32 cellular contexts compared by ENCODE assay signal in the genomic region with DNA sequence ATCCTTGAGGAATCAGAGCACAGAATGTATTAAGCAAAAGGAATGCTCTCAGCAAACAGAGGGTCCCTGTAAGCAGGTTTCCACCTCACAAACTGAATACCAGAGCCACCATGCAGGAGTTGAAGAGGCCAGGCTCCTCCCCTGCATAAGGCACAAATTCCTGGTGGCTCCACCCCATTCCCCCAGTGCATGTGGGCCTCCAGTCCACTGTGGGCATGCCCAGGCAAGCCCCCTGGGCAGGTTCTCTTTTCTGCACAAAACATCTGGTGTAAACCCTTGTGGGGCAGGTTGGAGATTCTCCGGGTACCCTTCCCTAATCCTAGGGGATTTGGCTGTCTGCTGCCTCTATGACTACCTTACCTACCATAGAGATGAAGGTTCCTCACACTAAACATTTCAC.
DNase-seq lines count a peak whose midpoint lies in the region; FAIRE-seq and TF ChIP-seq lines count a peak whose summit lies in the region.
"Had no signal": no experiment of that assay in that cellular context is flagged by ENCODE, and none has a peak within 500 bp of the region (broad histone marks: within the 10 kb centered on the region; RNA-seq: fewer than 3 reads in every experiment).

No MANE protein-coding gene starts in this region.

- no peaks in the 10 kb centered on the region for H3K27me3 ChIP-seq in Caco-2 (replicated peaks; ENCODE audit: control insufficient read depth, insufficient read depth, low read length)
- no peaks in the 10 kb centered on the region for H3K27me3 ChIP-seq in H9 (ENCODE audit: insufficient read depth, low read length)
- H3K27me3 ChIP-seq in mammary epithelial cell (ENCODE audit: insufficient read depth, low read length): no peaks in the 10 kb centered on the region
- H3K27me3 ChIP-seq in keratinocyte (ENCODE audit: control insufficient read depth, extremely low read depth, insufficient read depth, low read length): no peaks in the 10 kb centered on the region
- H3K27me3 ChIP-seq: pancreas, right atrium auricular region, spleen had no signal

- POLR2A ChIA-PET in Caco-2 (lab: Charles Lee): no interaction called here

- H2BK15ac ChIP-seq in H9 (ENCODE audit: low read depth, low read length): no peak overlapping the region

- no peak overlapping the region for H2AK5ac ChIP-seq in H9 (ENCODE audit: insufficient read length, low read length)

- H3K4me1 ChIP-seq in Caco-2 (peaks cover 75% of the 10 kb centered on the region), H9 (ENCODE audit: insufficient read depth, low read length) (no peaks in the 10 kb centered on the region), mammary epithelial cell (ENCODE audit: insufficient read depth, low read length) (peaks cover 18% of the 10 kb centered on the region), keratinocyte (ENCODE audit: control insufficient read depth, extremely low read depth, insufficient read depth, low read length) (peaks cover 13% of the 10 kb centered on the region)
- H3K4me1 ChIP-seq: right atrium auricular region, spleen had no signal

- no peaks in the 10 kb centered on the region for H3K9me1 ChIP-seq in keratinocyte (ENCODE audit: control insufficient read depth, extremely low read depth, insufficient read depth, low read length)

- CTCF ChIA-PET in Caco-2 (lab: Charles Lee): no interaction called here
- CTCF ChIA-PET in mammary epithelial cell (lab: Charles Lee; ENCODE audit: low non-redundant PET): interaction anchor here (0.7 kb wide), 1 partner anchor 575 kb away, joined by 6 read pairs; no protein-coding TSS in a partner anchor

- no CpG with 5 or more reads among the region's 1 CpG for WGBS in H9 (ENCODE audit: extremely low coverage, insufficient read length, low lambda C conversion rate)
- 100% methylated on average over 1 of the region's 1 CpG for WGBS in mammary epithelial cell (ENCODE audit: low coverage, missing lambda C conversion rate)

- H4K20me1 ChIP-seq in H9 (ENCODE audit: control insufficient read depth, insufficient read depth, insufficient read length) (no peaks in the 10 kb centered on the region), mammary epithelial cell (ENCODE audit: insufficient read depth, low read length) (no peaks in the 10 kb centered on the region), keratinocyte (ENCODE audit: control insufficient read depth, extremely low read depth, insufficient read depth, low read length) (no peaks in the 10 kb centered on the region)

- H3K14ac ChIP-seq in H9 (ENCODE audit: insufficient read depth, low read length): no peak overlapping the region

- H3K4me3 ChIP-seq in Caco-2 (ENCODE audit: low read depth, low read length) (no peak overlapping the region), mammary epithelial cell (replicated peaks in 1 of 3; ENCODE audit: insufficient read depth in 1 of 3, low read depth in 2 of 3, low read length in 3 of 3) (no peak overlapping the region), keratinocyte (ENCODE audit: control insufficient read depth in 2 of 3, extremely low read depth in 1 of 3, insufficient read depth in 2 of 3, low read depth in 1 of 3, low read length in 3 of 3) (no peak overlapping the region)
- H3K4me3 ChIP-seq: GM23248, lung, pancreas, right atrium auricular region, SK-N-MC, spleen had no signal

- intact Hi-C loops in Caco-2 (cut with micrococcal nuclease; ENCODE audit: unreplicated experiment) (no loop called here), mammary epithelial cell (cut with micrococcal nuclease) (no loop called here)

- H3K9me3 ChIP-seq in Caco-2: peaks cover 4% of the 10 kb centered on the region; the same call in 1 of the 2 replicates
- no peaks in the 10 kb centered on the region for H3K9me3 ChIP-seq in H9 (ENCODE audit: control insufficient read depth, low read depth, low read length)
- H3K9me3 ChIP-seq in mammary epithelial cell (replicated peaks; ENCODE audit: insufficient read depth, low read length): no peaks in the 10 kb centered on the region
- no peaks in the 10 kb centered on the region for H3K9me3 ChIP-seq in keratinocyte (ENCODE audit: control insufficient read depth, low read depth, low read length)
- H3K9me3 ChIP-seq: pancreas had no signal

- H3K4me2 ChIP-seq in H9 (ENCODE audit: insufficient read depth, insufficient read length, low read length) (no peak overlapping the region), mammary epithelial cell (ENCODE audit: insufficient read depth, low read depth, low read length) (peak overlapping the region; percentile 45), keratinocyte (ENCODE audit: control insufficient read depth, extremely low read depth, insufficient read depth, low read depth, low read length) (no peak overlapping the region)

- H3K36me3 ChIP-seq in Caco-2 (ENCODE audit: control insufficient read depth, insufficient read depth, low read length) (no peaks in the 10 kb centered on the region), mammary epithelial cell (ENCODE audit: insufficient read depth, low read length) (no peaks in the 10 kb centered on the region), keratinocyte (ENCODE audit: control insufficient read depth in 2 of 2, extremely low read depth in 1 of 2, insufficient read depth in 2 of 2, low read length in 2 of 2) (no peaks in the 10 kb centered on the region)
- H3K36me3 ChIP-seq: pancreas, right atrium auricular region, spleen had no signal

- H3K23me2 ChIP-seq in H9 (ENCODE audit: insufficient read length, low read depth, low read length, poor library complexity, severe bottlenecking): no peaks in the 10 kb centered on the region

- no peak overlapping the region for H2BK120ac ChIP-seq in H9 (ENCODE audit: low read depth, low read length, poor library complexity, severe bottlenecking)

- TF ChIP-seq CTCF in Caco-2 (IDR thresholded peaks at IDR 0.05; ENCODE audit: insufficient read depth in 1 of 2, low read depth in 1 of 2, low read length in 1 of 2, severe bottlenecking in 1 of 2, unreplicated experiment in 1 of 2) (no peak), H9 (conservative IDR thresholded peaks at IDR 0.05) (no peak), mammary epithelial cell (conservative IDR thresholded peaks at IDR 0.05 in 1 of 2, IDR thresholded peaks at IDR 0.05 in 1 of 2; ENCODE audit: extremely low read depth in 1 of 2, insufficient read depth in 1 of 2, low read depth in 1 of 2, low read length in 2 of 2) (no peak), keratinocyte (optimal IDR thresholded peaks at IDR 0.05 in 1 of 3, IDR thresholded peaks at IDR 0.05 in 1 of 3, conservative IDR thresholded peaks at IDR 0.05 in 1 of 3; ENCODE audit: extremely low read depth in 1 of 3, insufficient read depth in 2 of 3, low read length in 3 of 3) (no peak)

- H3K27me3 Mint-ChIP-seq in Caco-2 (ENCODE audit: insufficient read depth, unreplicated experiment): no peaks in the 10 kb centered on the region
- H3K27me3 Mint-ChIP-seq in H9 (ENCODE audit: low read depth): no peaks in the 10 kb centered on the region
- H3K27me3 Mint-ChIP-seq: activated CD8-positive, alpha-beta T cell treated with anti-CD3 and anti-CD28 coated beads for 36 hours; activated naive CD8-positive, alpha-beta T cell; dendritic cell treated with granulocyte-macrophage colony-stimulating factor and Interleukin-4, amounts not matched to agents 40 ng/mL and 50 ng/mL, for 4 days; IgD-negative memory B cell had no signal

- in situ Hi-C loops in mammary epithelial cell (cut with MboI; ENCODE audit: low sequenced_read_pairs in 2 of 2): no loop called here

- no peak overlapping the region for H4K91ac ChIP-seq in H9 (ENCODE audit: insufficient read length, low read depth, low read length)

- H3K27ac Mint-ChIP-seq in Caco-2 (ENCODE audit: unreplicated experiment): peak overlapping the region; percentile 78
- no peak overlapping the region for H3K27ac Mint-ChIP-seq in H9
- H3K27ac Mint-ChIP-seq: activated CD8-positive, alpha-beta T cell treated with anti-CD3 and anti-CD28 coated beads for 36 hours; activated naive CD8-positive, alpha-beta T cell; activated T-helper 2 cell treated with anti-CD3 and anti-CD28 coated beads, Interferon-gamma antibody, Interleukin-2, Interleukin-4, amounts not matched to agents 10 μg/mL and 5 μg/mL and 100 μg/mL, durations not matched to agents 14 hours and 24 hours and 36 hours; dendritic cell treated with granulocyte-macrophage colony-stimulating factor and Interleukin-4, amounts not matched to agents 40 ng/mL and 50 ng/mL, for 4 days; IgD-negative memory B cell had no signal

- peaks cover 21% of the 10 kb centered on the region for H3K36me3 Mint-ChIP-seq in Caco-2 (ENCODE audit: insufficient read depth, unreplicated experiment)
- peaks cover 0 to 8% (median 4%) of the 10 kb centered on the region in 3 experiments; a peak in 3 of 7 replicates for H3K36me3 Mint-ChIP-seq in H9 (ENCODE audit: insufficient read depth in 1 of 3, low read depth in 3 of 3)
- H3K36me3 Mint-ChIP-seq: activated naive CD8-positive, alpha-beta T cell; IgD-negative memory B cell had no signal

- no peak overlapping the region for H3K56ac ChIP-seq in H9 (ENCODE audit: insufficient read length, low read depth, low read length)

- no peak for FAIRE-seq in keratinocyte (lab: Jason Lieb, UNC)
- FAIRE-seq: endometrium, pancreas, TTC549 had no signal

- H2AFZ ChIP-seq in H9 (ENCODE audit: low read length) (no peak overlapping the region), mammary epithelial cell (ENCODE audit: low read depth, low read length) (peak overlapping the region; percentile 62), keratinocyte (ENCODE audit: control insufficient read depth, low read length) (no peak overlapping the region)
- H2AFZ ChIP-seq: GM23248 had no signal

- no peak overlapping the region for H2BK5ac ChIP-seq in H9 (ENCODE audit: insufficient read length, low read length)

- no peak overlapping the region for H3K23ac ChIP-seq in H9 (ENCODE audit: insufficient read length, low read depth, low read length)

- peak; percentile 46 to 66 for DNase-seq in Caco-2
- DNase-seq in H9: peak; percentile 70
- DNase-seq in mammary epithelial cell: peak; percentile 43
- DNase-seq in keratinocyte (ENCODE audit: low read depth, low spot score): no peak
- no peak for DNase-seq in foreskin melanocyte
- no peak for DNase-seq in NCI-H2196 treated with DMSO at 0.1 percent for 48 hours (lab: John Stamatoyannopoulos, UW; ENCODE audit: unreplicated experiment)
- no peak for DNase-seq in NCI-H1417 (lab: John Stamatoyannopoulos, UW)
- DNase-seq: activated CD4-positive, CD25-positive, alpha-beta regulatory T cell treated with anti-CD3 and anti-CD28 coated beads, Interleukin-2, amount 50 U/mL, for 72 hours; activated CD8-positive, alpha-beta T cell treated with anti-CD3 and anti-CD28 coated beads for 36 hours; aorta; central memory CD4-positive, alpha-beta T cell; DMS79; glutamatergic neuron; GM23248; kidney glomerular epithelial cell; NCI-H1092; NCI-H1930; NCI-H345; pancreas; spleen; substantia nigra had no signal

- no TSS peak for BruUV-seq in Caco-2 (replicated peaks; lab: Mats Ljungman, UMichigan)
- no TSS peak for BruUV-seq in mammary epithelial cell (replicated peaks; lab: Mats Ljungman, UMichigan)

- no peak overlapping the region for H3K18ac ChIP-seq in H9 (ENCODE audit: insufficient read length, low read depth, low read length)

- dilution Hi-C loops in mammary epithelial cell (cut with HindIII; ENCODE audit: low sequenced_read_pairs): no loop called here
- dilution Hi-C loops in keratinocyte (cut with MboI; ENCODE audit: extremely low pct_ligation_motif_present, low sequenced_read_pairs): no loop called here

- H3K4me1 Mint-ChIP-seq in Caco-2 (ENCODE audit: low read depth, unreplicated experiment) (peaks cover 31% of the 10 kb centered on the region), H9 (peaks cover 19 to 21% of the 10 kb centered on the region in 2 experiments)
- H3K4me1 Mint-ChIP-seq: IgD-negative memory B cell had no signal

- no peak overlapping the region for H4K8ac ChIP-seq in H9 (replicated peaks; ENCODE audit: insufficient read length, low read depth, low read length)

- H3K4me3 Mint-ChIP-seq in Caco-2 (ENCODE audit: unreplicated experiment) (peak overlapping the region; percentile 22), H9 (no peak overlapping the region)
- H3K4me3 Mint-ChIP-seq: activated CD8-positive, alpha-beta T cell treated with anti-CD3 and anti-CD28 coated beads for 36 hours; activated naive CD8-positive, alpha-beta T cell; dendritic cell treated with granulocyte-macrophage colony-stimulating factor and Interleukin-4, amounts not matched to agents 40 ng/mL and 50 ng/mL, for 4 days; IgD-negative memory B cell had no signal

- H3K4ac ChIP-seq in H9 (ENCODE audit: low read depth, low read length): no peak overlapping the region

- no peak overlapping the region for H4K5ac ChIP-seq in H9 (ENCODE audit: insufficient read length, low read depth, low read length)

- no peak overlapping the region for H3K27ac ChIP-seq in H9 (ENCODE audit: insufficient read length, low read depth, low read length)
- peak overlapping the region; percentile 44 for H3K27ac ChIP-seq in mammary epithelial cell (ENCODE audit: insufficient read depth, low read depth, low read length)
- peak overlapping the region; percentile 15 for H3K27ac ChIP-seq in keratinocyte (ENCODE audit: control insufficient read depth, insufficient read depth, low read length)
- H3K27ac ChIP-seq: C4-2B, GM23248, pancreas, right atrium auricular region, RWPE1, SK-N-MC, spleen had no signal

- H3K79me2 ChIP-seq in H9 (ENCODE audit: insufficient read depth, low read length): no peaks in the 10 kb centered on the region
- H3K79me2 ChIP-seq in mammary epithelial cell (ENCODE audit: insufficient read depth, low read length): peaks cover 15% of the 10 kb centered on the region
- H3K79me2 ChIP-seq in keratinocyte (ENCODE audit: control insufficient read depth, insufficient read depth, low read length): no peaks in the 10 kb centered on the region

- H3T11ph ChIP-seq in H9 (ENCODE audit: low read length): no peak overlapping the region

- H2BK12ac ChIP-seq in H9 (ENCODE audit: insufficient read length, low read depth, low read length): no peak overlapping the region

- H3K9ac ChIP-seq in H9 (ENCODE audit: extremely low read depth, insufficient read length, low read length) (no peak overlapping the region), mammary epithelial cell (ENCODE audit: insufficient read depth, low read length) (no peak overlapping the region), keratinocyte (ENCODE audit: control insufficient read depth, extremely low read depth, insufficient read depth, low read length) (no peak overlapping the region)
- H3K9ac ChIP-seq: GM23248 had no signal

- H3K9me3 Mint-ChIP-seq in Caco-2 (ENCODE audit: unreplicated experiment) (no peaks in the 10 kb centered on the region), H9 (peaks cover 0 to 6% of the 10 kb centered on the region in 2 experiments; a peak in 2 of 5 replicates)
- H3K9me3 Mint-ChIP-seq: dendritic cell treated with granulocyte-macrophage colony-stimulating factor and Interleukin-4, amounts not matched to agents 40 ng/mL and 50 ng/mL, for 4 days had no signal

- no peak overlapping the region for H2BK20ac ChIP-seq in H9 (ENCODE audit: low read depth, low read length, poor library complexity, severe bottlenecking)

- no peaks in the 10 kb centered on the region for H3K79me1 ChIP-seq in H9 (ENCODE audit: insufficient read depth, low read depth, low read length, poor library complexity, severe bottlenecking)

Comparison
In these comparisons a context has a peak if more than half of its experiments do, and no peak if none do; other contexts are left out.
1. DNase-seq: peak in Caco-2 (2 of 2), H9 (single experiment) and mammary epithelial cell (single experiment); none in keratinocyte (single experiment), foreskin melanocyte (single experiment), NCI-H2196 treated with DMSO at 0.1 percent for 48 hours (single experiment) and NCI-H1417 (0 of 3).